1 cellular context compared by ENCODE assay signal in the genomic region with DNA sequence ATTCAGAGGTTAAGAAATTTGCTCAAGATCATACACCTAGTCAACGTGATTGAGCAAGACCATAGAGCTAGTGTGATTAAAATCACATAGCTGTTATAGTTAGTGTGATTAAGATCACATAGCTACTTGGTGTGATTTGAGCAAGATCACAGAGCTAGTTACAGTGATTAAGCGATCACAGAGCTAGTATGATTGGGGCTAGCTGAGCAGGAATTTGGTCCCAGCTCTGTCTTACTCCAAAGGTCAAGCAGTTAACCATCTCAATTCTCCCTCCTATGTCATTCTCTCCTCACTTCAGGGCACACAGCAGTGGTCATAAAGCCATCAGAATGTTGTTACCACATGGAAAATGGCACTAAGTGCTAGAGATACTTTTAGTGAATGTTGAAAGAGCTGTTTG.
TF ChIP-seq lines count a peak whose summit lies in the region.

No MANE protein-coding gene starts in this region.

TF ChIP-seq in HepG2, 621 proteins besides CTCF, POLR2A, EP300 and RAD21 (continued from another document):
- TF ChIP-seq, protein P1, sequence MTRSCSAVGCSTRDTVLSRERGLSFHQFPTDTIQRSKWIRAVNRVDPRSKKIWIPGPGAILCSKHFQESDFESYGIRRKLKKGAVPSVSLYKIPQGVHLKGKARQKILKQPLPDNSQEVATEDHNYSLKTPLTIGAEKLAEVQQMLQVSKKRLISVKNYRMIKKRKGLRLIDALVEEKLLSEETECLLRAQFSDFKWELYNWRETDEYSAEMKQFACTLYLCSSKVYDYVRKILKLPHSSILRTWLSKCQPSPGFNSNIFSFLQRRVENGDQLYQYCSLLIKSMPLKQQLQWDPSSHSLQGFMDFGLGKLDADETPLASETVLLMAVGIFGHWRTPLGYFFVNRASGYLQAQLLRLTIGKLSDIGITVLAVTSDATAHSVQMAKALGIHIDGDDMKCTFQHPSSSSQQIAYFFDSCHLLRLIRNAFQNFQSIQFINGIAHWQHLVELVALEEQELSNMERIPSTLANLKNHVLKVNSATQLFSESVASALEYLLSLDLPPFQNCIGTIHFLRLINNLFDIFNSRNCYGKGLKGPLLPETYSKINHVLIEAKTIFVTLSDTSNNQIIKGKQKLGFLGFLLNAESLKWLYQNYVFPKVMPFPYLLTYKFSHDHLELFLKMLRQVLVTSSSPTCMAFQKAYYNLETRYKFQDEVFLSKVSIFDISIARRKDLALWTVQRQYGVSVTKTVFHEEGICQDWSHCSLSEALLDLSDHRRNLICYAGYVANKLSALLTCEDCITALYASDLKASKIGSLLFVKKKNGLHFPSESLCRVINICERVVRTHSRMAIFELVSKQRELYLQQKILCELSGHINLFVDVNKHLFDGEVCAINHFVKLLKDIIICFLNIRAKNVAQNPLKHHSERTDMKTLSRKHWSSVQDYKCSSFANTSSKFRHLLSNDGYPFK (CRISPR knock-in tag; IDR thresholded peaks at IDR 0.05; ENCODE audit: borderline replicate concordance): no peak
TF ChIP-seq in HepG2: peak in this region for 2.
